In genomic region chr19:36685835-36686234, GRCh38 we compare ENCODE assay signal across 2 cellular contexts.
TF ChIP-seq lines count a peak whose summit lies in the region.

No MANE protein-coding gene starts in this region.

TF ChIP-seq in GM23338, 12 proteins besides CTCF, POLR2A, EP300 and RAD21 (continued from another document):
- TF ChIP-seq, protein P1, sequence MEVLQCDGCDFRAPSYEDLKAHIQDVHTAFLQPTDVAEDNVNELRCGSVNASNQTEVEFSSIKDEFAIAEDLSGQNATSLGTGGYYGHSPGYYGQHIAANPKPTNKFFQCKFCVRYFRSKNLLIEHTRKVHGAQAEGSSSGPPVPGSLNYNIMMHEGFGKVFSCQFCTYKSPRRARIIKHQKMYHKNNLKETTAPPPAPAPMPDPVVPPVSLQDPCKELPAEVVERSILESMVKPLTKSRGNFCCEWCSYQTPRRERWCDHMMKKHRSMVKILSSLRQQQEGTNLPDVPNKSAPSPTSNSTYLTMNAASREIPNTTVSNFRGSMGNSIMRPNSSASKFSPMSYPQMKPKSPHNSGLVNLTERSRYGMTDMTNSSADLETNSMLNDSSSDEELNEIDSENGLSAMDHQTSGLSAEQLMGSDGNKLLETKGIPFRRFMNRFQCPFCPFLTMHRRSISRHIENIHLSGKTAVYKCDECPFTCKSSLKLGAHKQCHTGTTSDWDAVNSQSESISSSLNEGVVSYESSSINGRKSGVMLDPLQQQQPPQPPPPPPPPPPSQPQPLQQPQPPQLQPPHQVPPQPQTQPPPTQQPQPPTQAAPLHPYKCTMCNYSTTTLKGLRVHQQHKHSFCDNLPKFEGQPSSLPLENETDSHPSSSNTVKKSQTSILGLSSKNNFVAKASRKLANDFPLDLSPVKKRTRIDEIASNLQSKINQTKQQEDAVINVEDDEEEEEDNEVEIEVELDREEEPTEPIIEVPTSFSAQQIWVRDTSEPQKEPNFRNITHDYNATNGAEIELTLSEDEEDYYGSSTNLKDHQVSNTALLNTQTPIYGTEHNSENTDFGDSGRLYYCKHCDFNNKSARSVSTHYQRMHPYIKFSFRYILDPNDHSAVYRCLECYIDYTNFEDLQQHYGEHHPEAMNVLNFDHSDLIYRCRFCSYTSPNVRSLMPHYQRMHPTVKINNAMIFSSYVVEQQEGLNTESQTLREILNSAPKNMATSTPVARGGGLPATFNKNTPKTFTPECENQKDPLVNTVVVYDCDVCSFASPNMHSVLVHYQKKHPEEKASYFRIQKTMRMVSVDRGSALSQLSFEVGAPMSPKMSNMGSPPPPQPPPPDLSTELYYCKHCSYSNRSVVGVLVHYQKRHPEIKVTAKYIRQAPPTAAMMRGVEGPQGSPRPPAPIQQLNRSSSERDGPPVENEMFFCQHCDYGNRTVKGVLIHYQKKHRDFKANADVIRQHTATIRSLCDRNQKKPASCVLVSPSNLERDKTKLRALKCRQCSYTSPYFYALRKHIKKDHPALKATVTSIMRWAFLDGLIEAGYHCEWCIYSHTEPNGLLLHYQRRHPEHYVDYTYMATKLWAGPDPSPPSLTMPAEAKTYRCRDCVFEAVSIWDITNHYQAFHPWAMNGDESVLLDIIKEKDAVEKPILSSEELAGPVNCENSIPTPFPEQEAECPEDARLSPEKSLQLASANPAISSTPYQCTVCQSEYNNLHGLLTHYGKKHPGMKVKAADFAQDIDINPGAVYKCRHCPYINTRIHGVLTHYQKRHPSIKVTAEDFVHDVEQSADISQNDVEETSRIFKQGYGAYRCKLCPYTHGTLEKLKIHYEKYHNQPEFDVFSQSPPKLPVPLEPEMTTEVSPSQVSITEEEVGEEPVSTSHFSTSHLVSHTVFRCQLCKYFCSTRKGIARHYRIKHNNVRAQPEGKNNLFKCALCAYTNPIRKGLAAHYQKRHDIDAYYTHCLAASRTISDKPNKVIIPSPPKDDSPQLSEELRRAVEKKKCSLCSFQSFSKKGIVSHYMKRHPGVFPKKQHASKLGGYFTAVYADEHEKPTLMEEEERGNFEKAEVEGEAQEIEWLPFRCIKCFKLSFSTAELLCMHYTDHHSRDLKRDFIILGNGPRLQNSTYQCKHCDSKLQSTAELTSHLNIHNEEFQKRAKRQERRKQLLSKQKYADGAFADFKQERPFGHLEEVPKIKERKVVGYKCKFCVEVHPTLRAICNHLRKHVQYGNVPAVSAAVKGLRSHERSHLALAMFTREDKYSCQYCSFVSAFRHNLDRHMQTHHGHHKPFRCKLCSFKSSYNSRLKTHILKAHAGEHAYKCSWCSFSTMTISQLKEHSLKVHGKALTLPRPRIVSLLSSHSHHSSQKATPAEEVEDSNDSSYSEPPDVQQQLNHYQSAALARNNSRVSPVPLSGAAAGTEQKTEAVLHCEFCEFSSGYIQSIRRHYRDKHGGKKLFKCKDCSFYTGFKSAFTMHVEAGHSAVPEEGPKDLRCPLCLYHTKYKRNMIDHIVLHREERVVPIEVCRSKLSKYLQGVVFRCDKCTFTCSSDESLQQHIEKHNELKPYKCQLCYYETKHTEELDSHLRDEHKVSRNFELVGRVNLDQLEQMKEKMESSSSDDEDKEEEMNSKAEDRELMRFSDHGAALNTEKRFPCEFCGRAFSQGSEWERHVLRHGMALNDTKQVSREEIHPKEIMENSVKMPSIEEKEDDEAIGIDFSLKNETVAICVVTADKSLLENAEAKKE (CRISPR knock-in tag; IDR thresholded peaks at IDR 0.05): no peak
- no peak for TF ChIP-seq JUNB (IDR thresholded peaks at IDR 0.05; ENCODE audit: unreplicated experiment)
- TF ChIP-seq, protein P2, sequence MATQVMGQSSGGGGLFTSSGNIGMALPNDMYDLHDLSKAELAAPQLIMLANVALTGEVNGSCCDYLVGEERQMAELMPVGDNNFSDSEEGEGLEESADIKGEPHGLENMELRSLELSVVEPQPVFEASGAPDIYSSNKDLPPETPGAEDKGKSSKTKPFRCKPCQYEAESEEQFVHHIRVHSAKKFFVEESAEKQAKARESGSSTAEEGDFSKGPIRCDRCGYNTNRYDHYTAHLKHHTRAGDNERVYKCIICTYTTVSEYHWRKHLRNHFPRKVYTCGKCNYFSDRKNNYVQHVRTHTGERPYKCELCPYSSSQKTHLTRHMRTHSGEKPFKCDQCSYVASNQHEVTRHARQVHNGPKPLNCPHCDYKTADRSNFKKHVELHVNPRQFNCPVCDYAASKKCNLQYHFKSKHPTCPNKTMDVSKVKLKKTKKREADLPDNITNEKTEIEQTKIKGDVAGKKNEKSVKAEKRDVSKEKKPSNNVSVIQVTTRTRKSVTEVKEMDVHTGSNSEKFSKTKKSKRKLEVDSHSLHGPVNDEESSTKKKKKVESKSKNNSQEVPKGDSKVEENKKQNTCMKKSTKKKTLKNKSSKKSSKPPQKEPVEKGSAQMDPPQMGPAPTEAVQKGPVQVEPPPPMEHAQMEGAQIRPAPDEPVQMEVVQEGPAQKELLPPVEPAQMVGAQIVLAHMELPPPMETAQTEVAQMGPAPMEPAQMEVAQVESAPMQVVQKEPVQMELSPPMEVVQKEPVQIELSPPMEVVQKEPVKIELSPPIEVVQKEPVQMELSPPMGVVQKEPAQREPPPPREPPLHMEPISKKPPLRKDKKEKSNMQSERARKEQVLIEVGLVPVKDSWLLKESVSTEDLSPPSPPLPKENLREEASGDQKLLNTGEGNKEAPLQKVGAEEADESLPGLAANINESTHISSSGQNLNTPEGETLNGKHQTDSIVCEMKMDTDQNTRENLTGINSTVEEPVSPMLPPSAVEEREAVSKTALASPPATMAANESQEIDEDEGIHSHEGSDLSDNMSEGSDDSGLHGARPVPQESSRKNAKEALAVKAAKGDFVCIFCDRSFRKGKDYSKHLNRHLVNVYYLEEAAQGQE (IDR thresholded peaks at IDR 0.05; ENCODE audit: unreplicated experiment): no peak

TF ChIP-seq in WTC11, 78 proteins besides CTCF, POLR2A, EP300 and RAD21 (continued from another document and continues in another):
- TF ChIP-seq, protein P3, sequence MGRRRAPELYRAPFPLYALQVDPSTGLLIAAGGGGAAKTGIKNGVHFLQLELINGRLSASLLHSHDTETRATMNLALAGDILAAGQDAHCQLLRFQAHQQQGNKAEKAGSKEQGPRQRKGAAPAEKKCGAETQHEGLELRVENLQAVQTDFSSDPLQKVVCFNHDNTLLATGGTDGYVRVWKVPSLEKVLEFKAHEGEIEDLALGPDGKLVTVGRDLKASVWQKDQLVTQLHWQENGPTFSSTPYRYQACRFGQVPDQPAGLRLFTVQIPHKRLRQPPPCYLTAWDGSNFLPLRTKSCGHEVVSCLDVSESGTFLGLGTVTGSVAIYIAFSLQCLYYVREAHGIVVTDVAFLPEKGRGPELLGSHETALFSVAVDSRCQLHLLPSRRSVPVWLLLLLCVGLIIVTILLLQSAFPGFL (CRISPR knock-in tag; IDR thresholded peaks at IDR 0.05; ENCODE audit: borderline replicate concordance): no peak
- no peak for TF ChIP-seq NFATC4 (CRISPR knock-in tag; IDR thresholded peaks at IDR 0.05)
- TF ChIP-seq ZNF512 (CRISPR knock-in tag; IDR thresholded peaks at IDR 0.05; ENCODE audit: borderline replicate concordance): no peak
- TF ChIP-seq CREB1 (CRISPR knock-in tag; IDR thresholded peaks at IDR 0.05): no peak
- TF ChIP-seq, protein P4, sequence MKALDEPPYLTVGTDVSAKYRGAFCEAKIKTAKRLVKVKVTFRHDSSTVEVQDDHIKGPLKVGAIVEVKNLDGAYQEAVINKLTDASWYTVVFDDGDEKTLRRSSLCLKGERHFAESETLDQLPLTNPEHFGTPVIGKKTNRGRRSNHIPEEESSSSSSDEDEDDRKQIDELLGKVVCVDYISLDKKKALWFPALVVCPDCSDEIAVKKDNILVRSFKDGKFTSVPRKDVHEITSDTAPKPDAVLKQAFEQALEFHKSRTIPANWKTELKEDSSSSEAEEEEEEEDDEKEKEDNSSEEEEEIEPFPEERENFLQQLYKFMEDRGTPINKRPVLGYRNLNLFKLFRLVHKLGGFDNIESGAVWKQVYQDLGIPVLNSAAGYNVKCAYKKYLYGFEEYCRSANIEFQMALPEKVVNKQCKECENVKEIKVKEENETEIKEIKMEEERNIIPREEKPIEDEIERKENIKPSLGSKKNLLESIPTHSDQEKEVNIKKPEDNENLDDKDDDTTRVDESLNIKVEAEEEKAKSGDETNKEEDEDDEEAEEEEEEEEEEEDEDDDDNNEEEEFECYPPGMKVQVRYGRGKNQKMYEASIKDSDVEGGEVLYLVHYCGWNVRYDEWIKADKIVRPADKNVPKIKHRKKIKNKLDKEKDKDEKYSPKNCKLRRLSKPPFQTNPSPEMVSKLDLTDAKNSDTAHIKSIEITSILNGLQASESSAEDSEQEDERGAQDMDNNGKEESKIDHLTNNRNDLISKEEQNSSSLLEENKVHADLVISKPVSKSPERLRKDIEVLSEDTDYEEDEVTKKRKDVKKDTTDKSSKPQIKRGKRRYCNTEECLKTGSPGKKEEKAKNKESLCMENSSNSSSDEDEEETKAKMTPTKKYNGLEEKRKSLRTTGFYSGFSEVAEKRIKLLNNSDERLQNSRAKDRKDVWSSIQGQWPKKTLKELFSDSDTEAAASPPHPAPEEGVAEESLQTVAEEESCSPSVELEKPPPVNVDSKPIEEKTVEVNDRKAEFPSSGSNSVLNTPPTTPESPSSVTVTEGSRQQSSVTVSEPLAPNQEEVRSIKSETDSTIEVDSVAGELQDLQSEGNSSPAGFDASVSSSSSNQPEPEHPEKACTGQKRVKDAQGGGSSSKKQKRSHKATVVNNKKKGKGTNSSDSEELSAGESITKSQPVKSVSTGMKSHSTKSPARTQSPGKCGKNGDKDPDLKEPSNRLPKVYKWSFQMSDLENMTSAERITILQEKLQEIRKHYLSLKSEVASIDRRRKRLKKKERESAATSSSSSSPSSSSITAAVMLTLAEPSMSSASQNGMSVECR (CRISPR knock-in tag; IDR thresholded peaks at IDR 0.05; ENCODE audit: borderline replicate concordance): no peak
- TF ChIP-seq SP1 (CRISPR knock-in tag; conservative IDR thresholded peaks at IDR 0.05): no peak
- no peak for TF ChIP-seq EMX1 (CRISPR knock-in tag; IDR thresholded peaks at IDR 0.05)
- TF ChIP-seq ZNF671 (CRISPR knock-in tag; IDR thresholded peaks at IDR 0.05): no peak
- TF ChIP-seq AR (CRISPR knock-in tag; IDR thresholded peaks at IDR 0.05): no peak
- TF ChIP-seq ZNF138 (CRISPR knock-in tag; conservative IDR thresholded peaks at IDR 0.05): no peak
- TF ChIP-seq, protein P5, sequence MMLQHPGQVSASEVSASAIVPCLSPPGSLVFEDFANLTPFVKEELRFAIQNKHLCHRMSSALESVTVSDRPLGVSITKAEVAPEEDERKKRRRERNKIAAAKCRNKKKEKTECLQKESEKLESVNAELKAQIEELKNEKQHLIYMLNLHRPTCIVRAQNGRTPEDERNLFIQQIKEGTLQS (CRISPR knock-in tag; conservative IDR thresholded peaks at IDR 0.05): no peak
- no peak for TF ChIP-seq MXD4 (CRISPR knock-in tag; IDR thresholded peaks at IDR 0.05; ENCODE audit: borderline replicate concordance)
- TF ChIP-seq, protein P6, sequence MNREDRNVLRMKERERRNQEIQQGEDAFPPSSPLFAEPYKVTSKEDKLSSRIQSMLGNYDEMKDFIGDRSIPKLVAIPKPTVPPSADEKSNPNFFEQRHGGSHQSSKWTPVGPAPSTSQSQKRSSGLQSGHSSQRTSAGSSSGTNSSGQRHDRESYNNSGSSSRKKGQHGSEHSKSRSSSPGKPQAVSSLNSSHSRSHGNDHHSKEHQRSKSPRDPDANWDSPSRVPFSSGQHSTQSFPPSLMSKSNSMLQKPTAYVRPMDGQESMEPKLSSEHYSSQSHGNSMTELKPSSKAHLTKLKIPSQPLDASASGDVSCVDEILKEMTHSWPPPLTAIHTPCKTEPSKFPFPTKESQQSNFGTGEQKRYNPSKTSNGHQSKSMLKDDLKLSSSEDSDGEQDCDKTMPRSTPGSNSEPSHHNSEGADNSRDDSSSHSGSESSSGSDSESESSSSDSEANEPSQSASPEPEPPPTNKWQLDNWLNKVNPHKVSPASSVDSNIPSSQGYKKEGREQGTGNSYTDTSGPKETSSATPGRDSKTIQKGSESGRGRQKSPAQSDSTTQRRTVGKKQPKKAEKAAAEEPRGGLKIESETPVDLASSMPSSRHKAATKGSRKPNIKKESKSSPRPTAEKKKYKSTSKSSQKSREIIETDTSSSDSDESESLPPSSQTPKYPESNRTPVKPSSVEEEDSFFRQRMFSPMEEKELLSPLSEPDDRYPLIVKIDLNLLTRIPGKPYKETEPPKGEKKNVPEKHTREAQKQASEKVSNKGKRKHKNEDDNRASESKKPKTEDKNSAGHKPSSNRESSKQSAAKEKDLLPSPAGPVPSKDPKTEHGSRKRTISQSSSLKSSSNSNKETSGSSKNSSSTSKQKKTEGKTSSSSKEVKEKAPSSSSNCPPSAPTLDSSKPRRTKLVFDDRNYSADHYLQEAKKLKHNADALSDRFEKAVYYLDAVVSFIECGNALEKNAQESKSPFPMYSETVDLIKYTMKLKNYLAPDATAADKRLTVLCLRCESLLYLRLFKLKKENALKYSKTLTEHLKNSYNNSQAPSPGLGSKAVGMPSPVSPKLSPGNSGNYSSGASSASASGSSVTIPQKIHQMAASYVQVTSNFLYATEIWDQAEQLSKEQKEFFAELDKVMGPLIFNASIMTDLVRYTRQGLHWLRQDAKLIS (CRISPR knock-in tag; IDR thresholded peaks at IDR 0.05; ENCODE audit: borderline replicate concordance): no peak
- TF ChIP-seq ELF4 (CRISPR knock-in tag; IDR thresholded peaks at IDR 0.05; ENCODE audit: low read depth): no peak
- TF ChIP-seq TP53 (CRISPR knock-in tag; IDR thresholded peaks at IDR 0.05): no peak
